In the genomic region with DNA sequence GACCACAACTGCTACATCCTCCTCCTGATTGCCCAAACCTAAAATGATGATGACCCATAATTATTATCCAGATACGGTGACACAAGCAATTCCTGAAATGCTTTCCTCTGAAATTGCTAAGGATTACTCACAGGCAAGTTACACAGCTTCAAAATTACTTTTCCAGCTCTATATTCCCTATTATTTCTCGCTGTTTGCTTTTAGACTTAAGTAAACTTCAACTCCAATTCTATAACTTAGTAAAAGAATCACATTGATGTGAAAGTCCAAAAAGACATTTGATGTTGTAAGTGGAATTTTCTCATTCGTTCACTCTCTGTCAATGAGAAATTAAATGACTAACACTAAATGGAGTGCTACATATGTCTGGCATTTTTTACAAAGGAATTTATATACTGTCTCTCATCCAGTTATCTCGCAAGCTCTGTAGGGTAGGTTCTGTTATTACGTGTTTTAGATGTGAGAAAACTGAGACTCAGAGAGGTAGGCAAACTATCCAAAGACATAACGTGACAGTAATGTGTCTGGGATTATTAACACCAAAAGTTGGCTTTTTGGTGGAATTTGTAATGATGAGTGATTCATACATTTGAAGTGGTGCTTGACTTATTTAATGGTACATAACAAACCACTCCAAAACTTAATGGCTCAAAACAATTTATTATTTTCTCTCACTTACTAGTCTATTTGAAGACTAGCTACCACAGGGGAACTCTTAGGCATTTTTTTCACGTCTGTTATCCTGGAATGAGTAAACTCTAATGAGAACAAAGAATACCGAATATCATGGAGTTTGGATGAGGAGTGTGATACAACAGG, we compare ENCODE assay signal across 18 cellular contexts. TPM values are rescaled to one million over a fixed set of nuclear protein-coding genes. Genes with fewer than 3 reads are reported as not detected.
DNase-seq lines count a peak whose midpoint lies in the region; ATAC-seq and TF ChIP-seq lines count a peak whose summit lies in the region.
"Had no signal": no experiment of that assay in that cellular context is flagged by ENCODE, and none has a peak within 500 bp of the region (broad histone marks: within the 10 kb centered on the region; RNA-seq: fewer than 3 reads in every experiment).

No MANE protein-coding gene starts in this region.

- H3K27me3 ChIP-seq in adipocyte (replicated peaks; ENCODE audit: control insufficient read depth, insufficient read depth, low read length) (no peaks in the 10 kb centered on the region), dorsolateral prefrontal cortex (peaks cover 0 to 6% (median 0%) of the 10 kb centered on the region in 45 donors)
- H3K27me3 ChIP-seq: BLaER1, cardiac muscle cell, neutrophil, tibial nerve had no signal

- H3K27ac ChIP-seq in HEK293 (ENCODE audit: extremely low read depth, low read depth, low read length) = no peak overlapping the region
- H3K27ac ChIP-seq in dorsolateral prefrontal cortex = no peak overlapping the region
- H3K27ac ChIP-seq: BLaER1, cardiac muscle cell, neutrophil, tibial nerve had no signal

- H3K36me3 ChIP-seq in HEK293 (ENCODE audit: control insufficient read depth in 2 of 2, insufficient read depth in 1 of 2, low read length in 2 of 2) (no peaks in the 10 kb centered on the region), adipocyte (ENCODE audit: control insufficient read depth, insufficient read depth, low read length, severe bottlenecking) (no peaks in the 10 kb centered on the region)
- H3K36me3 ChIP-seq: BLaER1, neutrophil, tibial nerve had no signal

- peak; percentile 49 for DNase-seq in AG08395 (ENCODE audit: low spot score)
- DNase-seq in adipocyte (ENCODE audit: low read depth) = peak; percentile 34
- peak; percentile 52 for DNase-seq in kidney glomerular epithelial cell (lab: John Stamatoyannopoulos, UW)
- DNase-seq in GM19240 (ENCODE audit: insufficient read length, low spot score) = no peak
- DNase-seq in dorsolateral prefrontal cortex = no peak
- DNase-seq in SIG-M5 (lab: John Stamatoyannopoulos, UW) = no peak
- DNase-seq: activated CD4-positive, alpha-beta T cell treated with anti-CD3 and anti-CD28 coated beads for 48 hours; activated naive CD4-positive, alpha-beta T cell treated with anti-CD3 and anti-CD28 coated beads, Interleukin-2, amount 50 U/mL, for 16 hours; endodermal cell; NCI-H2081 treated with DMSO at 0.1 percent for 48 hours; stimulated activated CD4-positive, alpha-beta T cell treated with anti-CD3 and anti-CD28 coated beads, Interleukin-4, amount 100 ng/mL, for 24 hours had no signal

- H3K9ac ChIP-seq in adipocyte (ENCODE audit: low read length) = no peak overlapping the region
- H3K9ac ChIP-seq: BLaER1 had no signal

- H3K4me3 ChIP-seq in HEK293 (ENCODE audit: low read depth, low read length) (no peak overlapping the region), adipocyte (ENCODE audit: low read length) (no peak overlapping the region), dorsolateral prefrontal cortex (no peak overlapping the region)
- H3K4me3 ChIP-seq: BLaER1, cardiac muscle cell, tibial nerve had no signal

- no peaks in the 10 kb centered on the region for H3K4me1 ChIP-seq in HEK293 (ENCODE audit: control insufficient read depth, insufficient read depth, low read length)
- peaks cover 16% of the 10 kb centered on the region for H3K4me1 ChIP-seq in adipocyte (ENCODE audit: control insufficient read depth, insufficient read depth, low read length)
- H3K4me1 ChIP-seq: BLaER1, tibial nerve had no signal

- POLR2A ChIA-PET in HEK293 (lab: Yijun Ruan, JAX) = no interaction called here

- intact Hi-C loops in dorsolateral prefrontal cortex (cut with DNase I) = no loop called here

- no peak for TF ChIP-seq CTCF in HEK293 (tag by site-specific recombination; IDR thresholded peaks at IDR 0.05)
- no peak for TF ChIP-seq CTCF in dorsolateral prefrontal cortex (IDR thresholded peaks at IDR 0.05 in 54 of 56, conservative IDR thresholded peaks at IDR 0.05 in 2 of 56; ENCODE audit: low read depth in 1 of 56, partially characterized antibody in 56 of 56)

- CTCF ChIA-PET in HEK293 (lab: Yijun Ruan, JAX) = interaction anchor here (0.9 to 1.0 kb wide), 2 partner anchors 12 to 58 kb away, joined by 3 to 4 read pairs; no protein-coding TSS in a partner anchor

- no peak for ATAC-seq in HG03196 (IDR thresholded peaks at IDR 0.05; ENCODE audit: unreplicated experiment)
- ATAC-seq: sciatic nerve had no signal

- H3K9me3 ChIP-seq in HEK293 (ENCODE audit: control insufficient read depth, insufficient read depth, low read depth, low read length) = no peaks in the 10 kb centered on the region
- H3K9me3 ChIP-seq in adipocyte (ENCODE audit: control insufficient read depth, low read length) = no peaks in the 10 kb centered on the region
- H3K9me3 ChIP-seq: BLaER1, neutrophil, tibial nerve had no signal

TF ChIP-seq in HEK293, 187 proteins besides CTCF, POLR2A, EP300 and RAD21 (continues in another document):
- TF ChIP-seq SETDB1 (IDR thresholded peaks at IDR 0.05; ENCODE audit: insufficient read length, low read length) (no peak), WT1 (tag by site-specific recombination; IDR thresholded peaks at IDR 0.05) (no peak), ZNF629 (tag by site-specific recombination; IDR thresholded peaks at IDR 0.05) (peak; percentile 35; the same call in 1 of the 2 replicates), ZNF658 (tag by site-specific recombination; IDR thresholded peaks at IDR 0.05) (no peak), ZNF433 (tag by site-specific recombination; IDR thresholded peaks at IDR 0.05; ENCODE audit: low read depth) (no peak), ZNF202 (tag by site-specific recombination; IDR thresholded peaks at IDR 0.05; ENCODE audit: borderline replicate concordance) (no peak), ZNF157 (tag by site-specific recombination; IDR thresholded peaks at IDR 0.05) (no peak), ZXDB (tag by site-specific recombination; IDR thresholded peaks at IDR 0.05) (no peak), OSR2 (tag by site-specific recombination; IDR thresholded peaks at IDR 0.05) (peak; percentile 58; the same call in 1 of the 2 replicates), ZNF561 (tag by site-specific recombination; IDR thresholded peaks at IDR 0.05; ENCODE audit: borderline replicate concordance) (no peak), ZNF423 (tag by site-specific recombination; IDR thresholded peaks at IDR 0.05) (no peak), ZNF174 (tag by site-specific recombination; IDR thresholded peaks at IDR 0.05) (no peak), SP3 (tag by site-specific recombination; IDR thresholded peaks at IDR 0.05) (no peak), MZF1 (tag by site-specific recombination; IDR thresholded peaks at IDR 0.05; ENCODE audit: borderline replicate concordance) (no peak), GLIS2 (tag by site-specific recombination; IDR thresholded peaks at IDR 0.05) (no peak), ZNF701 (tag by site-specific recombination; IDR thresholded peaks at IDR 0.05) (no peak), ZNF121 (tag by site-specific recombination; IDR thresholded peaks at IDR 0.05) (no peak), EGR2 (tag by site-specific recombination; IDR thresholded peaks at IDR 0.05; ENCODE audit: low read depth) (no peak), ZNF624 (tag by site-specific recombination; IDR thresholded peaks at IDR 0.05) (no peak)
- TF ChIP-seq, protein P1, sequence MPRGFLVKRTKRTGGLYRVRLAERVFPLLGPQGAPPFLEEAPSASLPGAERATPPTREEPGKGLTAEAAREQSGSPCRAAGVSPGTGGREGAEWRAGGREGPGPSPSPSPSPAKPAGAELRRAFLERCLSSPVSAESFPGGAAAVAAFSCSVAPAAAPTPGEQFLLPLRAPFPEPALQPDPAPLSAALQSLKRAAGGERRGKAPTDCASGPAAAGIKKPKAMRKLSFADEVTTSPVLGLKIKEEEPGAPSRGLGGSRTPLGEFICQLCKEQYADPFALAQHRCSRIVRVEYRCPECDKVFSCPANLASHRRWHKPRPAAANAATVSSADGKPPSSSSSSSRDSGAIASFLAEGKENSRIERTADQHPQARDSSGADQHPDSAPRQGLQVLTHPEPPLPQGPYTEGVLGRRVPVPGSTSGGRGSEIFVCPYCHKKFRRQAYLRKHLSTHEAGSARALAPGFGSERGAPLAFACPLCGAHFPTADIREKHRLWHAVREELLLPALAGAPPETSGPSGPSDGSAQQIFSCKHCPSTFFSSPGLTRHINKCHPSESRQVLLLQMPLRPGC (tag by site-specific recombination; IDR thresholded peaks at IDR 0.05) = 0 out of 2 replicates have a peak, but pooled peaks have one; percentile 15
- TF ChIP-seq, protein P2, sequence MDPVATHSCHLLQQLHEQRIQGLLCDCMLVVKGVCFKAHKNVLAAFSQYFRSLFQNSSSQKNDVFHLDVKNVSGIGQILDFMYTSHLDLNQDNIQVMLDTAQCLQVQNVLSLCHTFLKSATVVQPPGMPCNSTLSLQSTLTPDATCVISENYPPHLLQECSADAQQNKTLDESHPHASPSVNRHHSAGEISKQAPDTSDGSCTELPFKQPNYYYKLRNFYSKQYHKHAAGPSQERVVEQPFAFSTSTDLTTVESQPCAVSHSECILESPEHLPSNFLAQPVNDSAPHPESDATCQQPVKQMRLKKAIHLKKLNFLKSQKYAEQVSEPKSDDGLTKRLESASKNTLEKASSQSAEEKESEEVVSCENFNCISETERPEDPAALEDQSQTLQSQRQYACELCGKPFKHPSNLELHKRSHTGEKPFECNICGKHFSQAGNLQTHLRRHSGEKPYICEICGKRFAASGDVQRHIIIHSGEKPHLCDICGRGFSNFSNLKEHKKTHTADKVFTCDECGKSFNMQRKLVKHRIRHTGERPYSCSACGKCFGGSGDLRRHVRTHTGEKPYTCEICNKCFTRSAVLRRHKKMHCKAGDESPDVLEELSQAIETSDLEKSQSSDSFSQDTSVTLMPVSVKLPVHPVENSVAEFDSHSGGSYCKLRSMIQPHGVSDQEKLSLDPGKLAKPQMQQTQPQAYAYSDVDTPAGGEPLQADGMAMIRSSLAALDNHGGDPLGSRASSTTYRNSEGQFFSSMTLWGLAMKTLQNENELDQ (tag by site-specific recombination; IDR thresholded peaks at IDR 0.05; ENCODE audit: low read depth) = no peak

RNA-seq across cellular contexts. Expression of a gene that starts 31.5 kb away (rescaled TPM):
- 100 to 1,000 TPM in 7 of 120 experiments, 10 to 100 TPM in 113; 26.7 to 132 (median 52.4) TPM for total RNA-seq in dorsolateral prefrontal cortex

RNA-seq across cellular contexts. Expression of a gene that starts 48.0 kb away (rescaled TPM):
- 10 to 100 TPM in 11 of 120 experiments, 1 to 10 TPM in 109; 2.7 to 25.3 (median 6.1) TPM for total RNA-seq in dorsolateral prefrontal cortex

Comparison
In these comparisons a context has a peak if more than half of its experiments do, and no peak if none do; other contexts are left out.
1. DNase-seq: peak in AG08395 (single experiment), adipocyte (single experiment) and kidney glomerular epithelial cell (single experiment); none in GM19240 (single experiment), dorsolateral prefrontal cortex (0 of 10) and SIG-M5 (single experiment).